Comparison of ENCODE assay signal across 9 cellular contexts in genomic region chr10:114511875-114512274, GRCh38.
"Had no signal": no experiment of that assay in that cellular context is flagged by ENCODE, and none has a peak within 500 bp of the region (broad histone marks: within the 10 kb centered on the region; RNA-seq: fewer than 3 reads in every experiment).

No MANE protein-coding gene starts in this region.

- H3K4me3 Mint-ChIP-seq: neural progenitor cell had no signal

- H3K27ac Mint-ChIP-seq: neural progenitor cell had no signal

- H3K4me3 ChIP-seq: neural progenitor cell, sigmoid colon, spleen, tibial nerve, vagina had no signal

- DNase-seq: activated gamma-delta T cell treated with Interleukin-2 at 50 U/mL for 16 hours, anterior cingulate cortex, head of caudate nucleus, sigmoid colon, spleen, SW 1271 had no signal
